30 cellular contexts compared by ENCODE assay signal in genomic region chr6:19911223-19911622, GRCh38.
"Had no signal": no experiment of that assay in that cellular context is flagged by ENCODE, and none has a peak within 500 bp of the region (broad histone marks: within the 10 kb centered on the region; RNA-seq: fewer than 3 reads in every experiment).

No MANE protein-coding gene starts in this region.

- DNase-seq: activated effector memory CD4-positive, alpha-beta T cell treated with anti-CD3 and anti-CD28 coated beads, Interleukin-2, amount 50 U/mL, for 16 hours; activated effector memory CD4-positive, alpha-beta T cell treated with Interleukin-2 at 50 U/mL for 16 hours; activated gamma-delta T cell; activated gamma-delta T cell treated with Interleukin-2 at 50 U/mL for 16 hours; activated naive CD4-positive, alpha-beta T cell; activated naive CD4-positive, alpha-beta T cell treated with anti-CD3 and anti-CD28 coated beads for 36 hours; activated naive CD4-positive, alpha-beta T cell treated with anti-CD3 and anti-CD28 coated beads, Interleukin-2, amount 10 ng/mL, durations not matched to agents 7 days and 5 days; activated naive CD4-positive, alpha-beta T cell treated with anti-CD3 and anti-CD28 coated beads, Interleukin-2, amount 50 U/mL, for 16 hours; activated naive CD4-positive, alpha-beta T cell treated with Interleukin-2 at 50 U/mL for 16 hours; activated naive CD8-positive, alpha-beta T cell treated with anti-CD3 and anti-CD28 coated beads for 36 hours; activated naive CD8-positive, alpha-beta T cell treated with anti-CD3 and anti-CD28 coated beads, Interleukin-2, amount 10 ng/mL, durations not matched to agents 7 days and 5 days; activated naive CD8-positive, alpha-beta T cell treated with anti-CD3 and anti-CD28 coated beads, Interleukin-2, amount 50 U/mL, for 24 hours; activated T-cell treated with anti-CD3 and anti-CD28 coated beads, Interleukin-2, amount 50 U/mL, for 1 hour; activated T-cell treated with anti-CD3 and anti-CD28 coated beads, Interleukin-2, amount 50 U/mL, for 24 hours; activated T-cell treated with anti-CD3 and anti-CD28 coated beads, Interleukin-2, amount 50 U/mL, for 4 hours; activated T-cell treated with anti-CD3 and anti-CD28 coated beads, Interleukin-2, amount 50 U/mL, for 48 hours; activated T-cell treated with anti-CD3 and anti-CD28 coated beads, Interleukin-2, amount 50 U/mL, for 72 hours; adrenal gland; amniotic stem cell; amygdala; anterior cingulate cortex; aorta; body of pancreas; brain microvascular endothelial cell; caudate nucleus; central memory CD4-positive, alpha-beta T cell; cerebellar nuclear complex had no signal

- H3K36me3 ChIP-seq: adrenal gland, ascending aorta, brain microvascular endothelial cell, breast epithelium, cardiac muscle cell had no signal

- H3K4me1 ChIP-seq: adrenal gland, ascending aorta, body of pancreas, breast epithelium had no signal

- H3K27me3 ChIP-seq: adrenal gland, ascending aorta, body of pancreas, brain microvascular endothelial cell, breast epithelium, cardiac muscle cell had no signal

- H3K9me3 ChIP-seq: adrenal gland, body of pancreas had no signal

- H3K4me3 ChIP-seq: adrenal gland, ascending aorta, body of pancreas, breast epithelium, cardiac muscle cell had no signal

- H3K27ac ChIP-seq: adrenal gland, ascending aorta, body of pancreas, brain microvascular endothelial cell, breast epithelium, cardiac muscle cell had no signal
